Comparison of ENCODE assay signal across 26 cellular contexts in the genomic region with DNA sequence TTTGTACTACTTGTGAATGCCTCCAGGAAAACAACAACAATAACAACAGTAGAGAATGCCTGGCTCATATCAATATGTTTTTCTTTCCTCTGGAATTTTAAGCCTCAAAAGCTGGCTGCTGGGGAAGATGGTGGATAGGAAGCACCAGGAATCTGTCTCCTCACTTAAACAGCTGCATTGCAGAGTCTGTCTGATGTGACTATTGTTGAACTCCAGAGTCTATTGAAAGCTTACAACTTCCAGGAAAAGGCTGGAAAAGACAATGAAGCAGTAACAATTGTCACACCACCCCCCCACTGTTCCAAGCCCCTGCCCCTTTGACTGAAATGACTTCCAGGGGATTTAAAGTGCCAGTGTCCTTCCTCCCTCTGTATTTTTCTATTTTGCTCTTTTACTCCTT.
"Had no signal": no experiment of that assay in that cellular context is flagged by ENCODE, and none has a peak within 500 bp of the region (broad histone marks: within the 10 kb centered on the region; RNA-seq: fewer than 3 reads in every experiment).

No MANE protein-coding gene starts in this region.

- H3K36me3 ChIP-seq: colonic mucosa, lower lobe of right lung, right atrium auricular region, tibial nerve, uterus had no signal

- H3K27ac Mint-ChIP-seq: activated CD4-positive, alpha-beta T cell treated with anti-CD3 and anti-CD28 coated beads, Interleukin-2, amount 10 ng/mL, durations not matched to agents 24 days and 14 days; activated CD8-positive, alpha-beta T cell treated with anti-CD3 and anti-CD28 coated beads for 36 hours; activated naive CD4-positive, alpha-beta T cell treated with anti-CD3 and anti-CD28 coated beads for 36 hours; activated naive CD8-positive, alpha-beta T cell treated with anti-CD3 and anti-CD28 coated beads, Interleukin-2, amount 50 U/mL, for 24 hours; activated T-helper 2 cell treated with anti-CD3 and anti-CD28 coated beads, Interferon-gamma antibody, Interleukin-2, Interleukin-4, amounts not matched to agents 10 μg/mL and 5 μg/mL and 100 μg/mL, durations not matched to agents 14 hours and 24 hours and 36 hours; brain; mesothelial cell of epicardium; nephron progenitor cell; progenitor cell of endocrine pancreas; stimulated activated naive CD8-positive, alpha-beta T cell treated with anti-CD3 and anti-CD28 coated beads, Interleukin-15, Interleukin-2, amounts not matched to agents 100 ng/mL and 50 ng/mL, for 24 hours; T-cell had no signal

- H3K4me3 Mint-ChIP-seq: activated CD4-positive, alpha-beta T cell treated with anti-CD3 and anti-CD28 coated beads, Interleukin-2, amount 10 ng/mL, durations not matched to agents 24 days and 14 days; activated CD8-positive, alpha-beta T cell treated with anti-CD3 and anti-CD28 coated beads for 36 hours; activated naive CD4-positive, alpha-beta T cell treated with anti-CD3 and anti-CD28 coated beads for 36 hours; activated naive CD8-positive, alpha-beta T cell treated with anti-CD3 and anti-CD28 coated beads, Interleukin-2, amount 50 U/mL, for 24 hours; brain; mesothelial cell of epicardium; nephron progenitor cell; stimulated activated naive CD8-positive, alpha-beta T cell treated with anti-CD3 and anti-CD28 coated beads, Interleukin-15, Interleukin-2, amounts not matched to agents 100 ng/mL and 50 ng/mL, for 24 hours; T-cell had no signal

- H3K27ac ChIP-seq: colonic mucosa, lower lobe of right lung, right atrium auricular region, tibial nerve, uterus had no signal

- DNase-seq: activated CD4-positive, alpha-beta T cell treated with anti-CD3 and anti-CD28 coated beads, Interleukin-2, amount 10 ng/mL, durations not matched to agents 24 days and 14 days; activated CD8-positive, alpha-beta T cell treated with anti-CD3 and anti-CD28 coated beads for 36 hours; activated naive CD4-positive, alpha-beta T cell treated with anti-CD3 and anti-CD28 coated beads for 36 hours; activated naive CD8-positive, alpha-beta T cell treated with anti-CD3 and anti-CD28 coated beads, Interleukin-2, amount 50 U/mL, for 24 hours; activated T-cell treated with anti-CD3 and anti-CD28 coated beads, Interleukin-2, amount 50 U/mL, for 1 hour; anterior cingulate cortex; central memory CD4-positive, alpha-beta T cell; colonic mucosa; effector CD8-positive, alpha-beta T cell; foreskin fibroblast; hypothalamus; lower lobe of right lung; nephron progenitor cell; small intestine; stimulated activated CD4-positive, alpha-beta T cell treated with anti-CD3 and anti-CD28 coated beads, Interleukin-15, amount 100 ng/mL, for 24 hours; stimulated activated CD4-positive, alpha-beta T cell treated with anti-CD3 and anti-CD28 coated beads, Interleukin-2, amount 100 ng/mL, for 48 hours; T-cell; uterus had no signal

- H3K36me3 Mint-ChIP-seq: brain, T-cell had no signal

- H3K9me3 Mint-ChIP-seq: activated CD4-positive, alpha-beta T cell treated with anti-CD3 and anti-CD28 coated beads, Interleukin-2, amount 10 ng/mL, durations not matched to agents 24 days and 14 days; activated naive CD8-positive, alpha-beta T cell treated with anti-CD3 and anti-CD28 coated beads, Interleukin-2, amount 50 U/mL, for 24 hours; activated T-helper 2 cell treated with anti-CD3 and anti-CD28 coated beads, Interferon-gamma antibody, Interleukin-2, Interleukin-4, amounts not matched to agents 10 μg/mL and 5 μg/mL and 100 μg/mL, durations not matched to agents 14 hours and 24 hours and 36 hours; stimulated activated naive CD8-positive, alpha-beta T cell treated with anti-CD3 and anti-CD28 coated beads, Interleukin-15, Interleukin-2, amounts not matched to agents 100 ng/mL and 50 ng/mL, for 24 hours had no signal

- ATAC-seq: activated CD8-positive, alpha-beta T cell treated with anti-CD3 and anti-CD28 coated beads for 36 hours; activated naive CD8-positive, alpha-beta T cell treated with anti-CD3 and anti-CD28 coated beads, Interleukin-2, amount 50 U/mL, for 24 hours; lower lobe of right lung; T-cell had no signal

- H3K4me1 Mint-ChIP-seq: activated CD4-positive, alpha-beta T cell treated with anti-CD3 and anti-CD28 coated beads, Interleukin-2, amount 10 ng/mL, durations not matched to agents 24 days and 14 days; activated naive CD8-positive, alpha-beta T cell treated with anti-CD3 and anti-CD28 coated beads, Interleukin-2, amount 50 U/mL, for 24 hours; brain; mesothelial cell of epicardium; nephron progenitor cell; T-cell had no signal

- H3K27me3 Mint-ChIP-seq: activated CD4-positive, alpha-beta T cell treated with anti-CD3 and anti-CD28 coated beads, Interleukin-2, amount 10 ng/mL, durations not matched to agents 24 days and 14 days; activated CD8-positive, alpha-beta T cell treated with anti-CD3 and anti-CD28 coated beads for 36 hours; activated naive CD8-positive, alpha-beta T cell treated with anti-CD3 and anti-CD28 coated beads, Interleukin-2, amount 50 U/mL, for 24 hours; progenitor cell of endocrine pancreas; T-cell had no signal

- FAIRE-seq: keratinocyte had no signal

- H3K4me1 ChIP-seq: colonic mucosa, lower lobe of right lung, right atrium auricular region, tibial nerve, uterus had no signal

- H3K27me3 ChIP-seq: colonic mucosa, right atrium auricular region, tibial nerve, uterus had no signal

- H3K9me3 ChIP-seq: colonic mucosa, lower lobe of right lung, right atrium auricular region, tibial nerve, uterus had no signal

- H3K4me3 ChIP-seq: colonic mucosa, lower lobe of right lung, right atrium auricular region, tibial nerve, uterus had no signal
